28 cellular contexts compared by ENCODE assay signal in genomic region chr6:7295916-7296315, GRCh38. TPM values are rescaled to one million over a fixed set of nuclear protein-coding genes. Genes with fewer than 3 reads are reported as not detected.
DNase-seq lines count a peak whose midpoint lies in the region; ATAC-seq, FAIRE-seq and TF ChIP-seq lines count a peak whose summit lies in the region.
"Had no signal": no experiment of that assay in that cellular context is flagged by ENCODE, and none has a peak within 500 bp of the region (broad histone marks: within the 10 kb centered on the region; RNA-seq: fewer than 3 reads in every experiment).

No MANE protein-coding gene starts in this region.

- RAD21 ChIA-PET in GM12878 (lab: Charles Lee; ENCODE audit: unreplicated experiment) = no interaction called here

- TF ChIP-seq CTCF in Loucy (conservative IDR thresholded peaks at IDR 0.05; ENCODE audit: low read length) (no peak), GM12878 (IDR thresholded peaks at IDR 0.05 in 2 of 3, conservative IDR thresholded peaks at IDR 0.05 in 1 of 3; ENCODE audit: control insufficient read depth in 2 of 3, extremely low read depth in 1 of 3, insufficient read depth in 1 of 3, low read depth in 3 of 3, low read length in 3 of 3) (no peak), osteocyte (IDR thresholded peaks at IDR 0.05) (no peak)

- H2AFZ ChIP-seq in Loucy (ENCODE audit: low read length) (no peak overlapping the region), GM12878 (ENCODE audit: control insufficient read depth, low read depth, low read length) (no peak overlapping the region)
- H2AFZ ChIP-seq: GM23338 had no signal

- H3K9me3 ChIP-seq in Loucy (ENCODE audit: insufficient read depth, low read depth, low read length) = no peaks in the 10 kb centered on the region
- H3K9me3 ChIP-seq in GM12878 (replicated peaks; ENCODE audit: control insufficient read depth, insufficient read depth, low read length) = no peaks in the 10 kb centered on the region
- H3K9me3 ChIP-seq: BE2C had no signal

- no peak for DNase-seq in activated T-cell treated with anti-CD3 and anti-CD28 coated beads, Interleukin-2, amount 50 U/mL, for 24 hours
- no peak for DNase-seq in activated T-cell treated with anti-CD3 and anti-CD28 coated beads, Interleukin-2, amount 50 U/mL, for 1 hour
- DNase-seq in GM12878 (ENCODE audit: low read depth, low spot score) (no peak), osteocyte (ENCODE audit: extremely low spot score, unreplicated experiment) (no peak), NCI-H526 (lab: John Stamatoyannopoulos, UW) (no peak)
- DNase-seq: ACHN, BE2C, Calu3, DMS79 treated with DMSO at 0.1 percent for 48 hours, H9, KBM-7, MM.1S, NCI-H1092, NCI-H1417 treated with DMSO at 0.1 percent for 48 hours, NCI-H1694 treated with DMSO at 0.1 percent for 48 hours, NCI-H2081, NCI-H2227 treated with DMSO at 0.1 percent for 48 hours, NCI-H69, SHP77 had no signal

- H3K4me3 ChIP-seq in Loucy (ENCODE audit: low read length, poor library complexity, severe bottlenecking) (no peak overlapping the region), GM12878 (no peak overlapping the region)
- H3K4me3 ChIP-seq: GM23338 had no signal

- BruUV-seq in GM12878 (replicated peaks; lab: Mats Ljungman, UMichigan) = no TSS peak

- no peak overlapping the region for H3K9ac ChIP-seq in Loucy (ENCODE audit: low read depth, low read length, poor library complexity, severe bottlenecking)
- H3K9ac ChIP-seq in GM12878 (ENCODE audit: control insufficient read depth, insufficient read depth, low read length) = no peak overlapping the region

- SMC1A ChIA-PET in GM12878 (lab: Charles Lee; ENCODE audit: uncharacterized antibody, unreplicated experiment) = interaction anchor here (0.7 to 3.6 kb wide), 10 partner anchors 10 to 703 kb away, joined by 3 to 20 read pairs (median 4); no protein-coding TSS in a partner anchor

- no peak for TF ChIP-seq POLR2A in GM12878 (IDR thresholded peaks at IDR 0.05; ENCODE audit: low read depth, low read length)

- no peaks in the 10 kb centered on the region for H3F3A ChIP-seq in Loucy (ENCODE audit: low read depth)

- H3K4me1 Mint-ChIP-seq in activated T-cell treated with anti-CD3 and anti-CD28 coated beads, Interleukin-2, amount 50 U/mL, for 24 hours (ENCODE audit: low read depth) = peaks cover 19% of the 10 kb centered on the region
- H3K4me1 Mint-ChIP-seq in osteocyte (ENCODE audit: unreplicated experiment) = no peaks in the 10 kb centered on the region
- no peaks in the 10 kb centered on the region for H3K4me1 Mint-ChIP-seq in activated T-helper 17 cell treated with anti-CD3 and anti-CD28 coated beads, Interleukin-2, amount 50 U/mL, for 72 hours
- H3K4me1 Mint-ChIP-seq: CD14-positive monocyte, GM23338, H9 had no signal

- in situ Hi-C loops in GM12878 (cut with MboI) = no loop called here

- no peak for FAIRE-seq in GM12878 (lab: Jason Lieb, UNC)
- FAIRE-seq: GM18507 had no signal

- H3K27ac Mint-ChIP-seq in activated T-cell treated with anti-CD3 and anti-CD28 coated beads, Interleukin-2, amount 50 U/mL, for 24 hours = peak overlapping the region; percentile 52
- H3K27ac Mint-ChIP-seq in osteocyte (ENCODE audit: unreplicated experiment) = peak overlapping the region; percentile 10
- H3K27ac Mint-ChIP-seq in activated T-helper 17 cell treated with anti-CD3 and anti-CD28 coated beads, Interleukin-2, amount 50 U/mL, for 72 hours = no peak overlapping the region
- H3K27ac Mint-ChIP-seq: GM23338 had no signal

- no peak for TF ChIP-seq EP300 in GM12878 (IDR thresholded peaks at IDR 0.05; ENCODE audit: borderline replicate concordance in 1 of 2, control insufficient read depth in 1 of 2, low read depth in 2 of 2, low read length in 2 of 2)

- H3K27ac ChIP-seq in GM12878 (ENCODE audit: control insufficient read depth, insufficient read depth) = no peak overlapping the region
- H3K27ac ChIP-seq: 22Rv1, RWPE1 had no signal

- H3K36me3 Mint-ChIP-seq in activated T-cell treated with anti-CD3 and anti-CD28 coated beads, Interleukin-2, amount 50 U/mL, for 24 hours (ENCODE audit: low read depth) = peaks cover 84% of the 10 kb centered on the region
- peaks cover 48% of the 10 kb centered on the region for H3K36me3 Mint-ChIP-seq in osteocyte (ENCODE audit: unreplicated experiment)
- H3K36me3 Mint-ChIP-seq in activated T-helper 17 cell treated with anti-CD3 and anti-CD28 coated beads, Interleukin-2, amount 50 U/mL, for 72 hours (ENCODE audit: low read depth) = peaks cover 91% of the 10 kb centered on the region

- H3K4me1 ChIP-seq in Loucy (ENCODE audit: insufficient read depth, low read length, poor library complexity, severe bottlenecking) (peaks cover 19% of the 10 kb centered on the region), GM12878 (ENCODE audit: control insufficient read depth, insufficient read depth, low read length) (no peaks in the 10 kb centered on the region)

- intact Hi-C loops in GM12878 (cut with micrococcal nuclease; ENCODE audit: unreplicated experiment) = no loop called here

- TF ChIP-seq RAD21 in GM12878 (IDR thresholded peaks at IDR 0.05; ENCODE audit: insufficient read depth, low read depth, low read length) = no peak

- H3K9me2 ChIP-seq in Loucy (replicated peaks; ENCODE audit: low read depth, low read length) = no peaks in the 10 kb centered on the region

- CTCF ChIA-PET in GM12878 (lab: Yijun Ruan, JAX) = interaction anchor here (1.0 to 6.1 kb wide), 3 partner anchors 10 to 320 kb away, joined by 5 to 37 read pairs (median 7); no protein-coding TSS in a partner anchor

- H3K9me3 Mint-ChIP-seq in activated T-cell treated with anti-CD3 and anti-CD28 coated beads, Interleukin-2, amount 50 U/mL, for 24 hours = no peaks in the 10 kb centered on the region
- H3K9me3 Mint-ChIP-seq in osteocyte (ENCODE audit: unreplicated experiment) = no peaks in the 10 kb centered on the region
- H3K9me3 Mint-ChIP-seq in activated T-helper 17 cell treated with anti-CD3 and anti-CD28 coated beads, Interleukin-2, amount 50 U/mL, for 72 hours = no peaks in the 10 kb centered on the region
- H3K9me3 Mint-ChIP-seq: CD14-positive monocyte, GM23338, H9 had no signal

- no peaks in the 10 kb centered on the region for H3K27me3 Mint-ChIP-seq in activated T-cell treated with anti-CD3 and anti-CD28 coated beads, Interleukin-2, amount 50 U/mL, for 24 hours
- no peaks in the 10 kb centered on the region for H3K27me3 Mint-ChIP-seq in osteocyte (ENCODE audit: unreplicated experiment)
- H3K27me3 Mint-ChIP-seq in activated T-helper 17 cell treated with anti-CD3 and anti-CD28 coated beads, Interleukin-2, amount 50 U/mL, for 72 hours = no peaks in the 10 kb centered on the region

- H3K4me3 Mint-ChIP-seq in activated T-cell treated with anti-CD3 and anti-CD28 coated beads, Interleukin-2, amount 50 U/mL, for 24 hours = no peak overlapping the region
- H3K4me3 Mint-ChIP-seq in osteocyte (ENCODE audit: unreplicated experiment) = no peak overlapping the region
- no peak overlapping the region for H3K4me3 Mint-ChIP-seq in activated T-helper 17 cell treated with anti-CD3 and anti-CD28 coated beads, Interleukin-2, amount 50 U/mL, for 72 hours
- H3K4me3 Mint-ChIP-seq: CD14-positive monocyte, GM23338, H9 had no signal

- H3K79me2 ChIP-seq in Loucy (ENCODE audit: insufficient read depth, low read length) = peaks cover 15% of the 10 kb centered on the region
- no peaks in the 10 kb centered on the region for H3K79me2 ChIP-seq in GM12878 (ENCODE audit: control insufficient read depth, insufficient read depth, low read length)

- H3K36me3 ChIP-seq in Loucy (ENCODE audit: insufficient read depth, low read length) = peaks cover 83% of the 10 kb centered on the region
- H3K36me3 ChIP-seq in GM12878 (ENCODE audit: control insufficient read depth in 2 of 2, insufficient read depth in 2 of 2, low read length in 1 of 2) = peaks cover 7 to 35% of the 10 kb centered on the region in 2 experiments

- WGBS in GM12878 (ENCODE audit: insufficient coverage, insufficient replicate concordance, low lambda C conversion rate, missing lambda C conversion rate) = 19% methylated on average over 3 of the region's 3 CpGs

- H3K4me2 ChIP-seq in Loucy (ENCODE audit: low read depth, low read length, poor library complexity, severe bottlenecking) (peak overlapping the region; percentile 17), GM12878 (ENCODE audit: control insufficient read depth, insufficient read depth) (no peak overlapping the region)
- H3K4me2 ChIP-seq: GM23338 had no signal

- ATAC-seq in GM12878 (no peak; the same call in 2 of the 3 replicates), GM21786 (IDR thresholded peaks at IDR 0.05; ENCODE audit: unreplicated experiment) (no peak)
- no peak for ATAC-seq in activated T-helper 17 cell treated with anti-CD3 and anti-CD28 coated beads, Interleukin-2, amount 50 U/mL, for 72 hours (replicated peaks)
- ATAC-seq: GM23338, Panc1 had no signal

- H4K20me1 ChIP-seq in Loucy (ENCODE audit: insufficient read depth, low read length, poor library complexity, severe bottlenecking) (peaks cover 33% of the 10 kb centered on the region), GM12878 (ENCODE audit: control insufficient read depth, insufficient read depth) (no peaks in the 10 kb centered on the region)

- H3K27me3 ChIP-seq in Loucy (ENCODE audit: insufficient read depth, low read length, poor library complexity, severe bottlenecking) = no peaks in the 10 kb centered on the region
- no peaks in the 10 kb centered on the region for H3K27me3 ChIP-seq in GM12878 (replicated peaks in 1 of 2; ENCODE audit: control insufficient read depth in 2 of 2, insufficient read depth in 2 of 2, low read length in 1 of 2)
- H3K27me3 ChIP-seq: BE2C had no signal

- POLR2A ChIA-PET in GM12878 (lab: Charles Lee) = interaction anchor here (1.4 to 2.8 kb wide), 2 partner anchors 11 to 94 kb away, joined by 5 to 10 read pairs; partner anchors contain the start of genes CAGE1 and RIOK1

RNA-seq across cellular contexts. Expression of gene SSR1, which starts 17.1 kb away (rescaled TPM):
- 75.6 and 78.6 TPM in 2 replicates for total RNA-seq in GM12878 (2013; cell fraction: nucleolus; rRNA removed)
- 42.0 and 48.6 TPM in 2 replicates for total RNA-seq in GM12878 (2014; rRNA removed)
- total RNA-seq in GM12878 (2014; rRNA removed; fragmentation: Illumina TruSeq; extraction: Trizol) = 61.1 and 63.5 TPM in 2 replicates
- 131 and 132 TPM in 2 replicates for total RNA-seq in GM12878 (2021)
- 70.3 TPM for polyA plus RNA-seq in GM12878 (2011; ENCODE audit: low read depth)
- 165 and 224 TPM in 2 replicates for polyA plus RNA-seq in GM12878 (2011; rRNA removed)
- 62.3 and 76.2 TPM in 2 replicates for polyA plus RNA-seq in GM12878 (2011; cell fraction: cytosol; rRNA removed)
- 58.9 and 74.6 TPM in 2 replicates for polyA plus RNA-seq in GM12878 (2011; cell fraction: nucleus; rRNA removed)
- polyA plus RNA-seq in GM12878 (2012) = 118 and 133 TPM in 2 replicates
- polyA plus RNA-seq in GM12878 (2014; fragmentation: Illumina TruSeq; extraction: Trizol) = 120 and 125 TPM in 2 replicates
- polyA plus RNA-seq in GM12878 (2014; fragmentation: Nextera tagmentation; extraction: Ambion mirVana) = 100 to 1,000 TPM; 123 to 151 TPM
- polyA plus RNA-seq in GM12878 (2014; rRNA removed) = 69.6 and 93.3 TPM in 2 replicates
- polyA plus RNA-seq in GM12878 (2016; fragmentation: Nextera tagmentation; extraction: Ambion mirVana) = 100 to 1,000 TPM; 201 to 209 TPM
- polyA minus RNA-seq in GM12878 (2011; rRNA and poly(A)+ RNA removed) = 83.2 and 145 TPM in 2 replicates
- 44.9 and 52.2 TPM in 2 replicates for polyA minus RNA-seq in GM12878 (2011; cell fraction: cytosol; rRNA and poly(A)+ RNA removed)
- polyA minus RNA-seq in GM12878 (2011; cell fraction: nucleus; rRNA and poly(A)+ RNA removed) = 10.9 and 20.8 TPM in 2 replicates
- total RNA-seq in osteocyte = 183 and 204 TPM in 2 replicates
- 100 to 1,000 TPM; 101 to 157 TPM for total RNA-seq in activated T-helper 17 cell treated with anti-CD3 and anti-CD28 coated beads, Interleukin-2, amount 50 U/mL, for 72 hours
